9 cellular contexts compared by ENCODE assay signal in genomic region chr4:94577136-94577535, GRCh38.
DNase-seq lines count a peak whose midpoint lies in the region; ATAC-seq and TF ChIP-seq lines count a peak whose summit lies in the region.
"Had no signal": no experiment of that assay in that cellular context is flagged by ENCODE, and none has a peak within 500 bp of the region (broad histone marks: within the 10 kb centered on the region; RNA-seq: fewer than 3 reads in every experiment).

No MANE protein-coding gene starts in this region.

- no peak overlapping the region for H4K91ac ChIP-seq in IMR-90 (ENCODE audit: insufficient read depth, low read depth, low read length)

- dilution Hi-C loops in IMR-90 (cut with HindIII; ENCODE audit: low sequenced_read_pairs, unreplicated experiment): no loop called here

- intact Hi-C loops in IMR-90 (cut with micrococcal nuclease): loop anchor here (5.0 kb wide), 2 partner anchors 125 to 170 kb away; partner anchors contain the start of gene PDLIM5
- intact Hi-C loops in left ventricle myocardium inferior (cut with micrococcal nuclease): no loop called here
- intact Hi-C loops in sigmoid colon (cut with DNase I): no loop called here

- H3K4me2 ChIP-seq in IMR-90 (ENCODE audit: low read depth, low read length): 0 out of 2 replicates have a peak overlapping the region, but pooled peaks have one; percentile 14

- no peaks in the 10 kb centered on the region for H3K9me3 ChIP-seq in IMR-90 (ENCODE audit: control insufficient read depth, insufficient read depth, low read length)
- no peaks in the 10 kb centered on the region for H3K9me3 ChIP-seq in left ventricle myocardium inferior (replicated peaks)
- H3K9me3 ChIP-seq in sigmoid colon: no peaks in the 10 kb centered on the region
- H3K9me3 ChIP-seq: gastrocnemius medialis had no signal

- POLR2A ChIA-PET in IMR-90 (lab: Charles Lee; ENCODE audit: unreplicated experiment): no interaction called here

- H3K36me3 ChIP-seq in IMR-90 (ENCODE audit: control insufficient read depth, insufficient read depth, low read length) (peaks cover 4% of the 10 kb centered on the region), left ventricle myocardium inferior (peaks cover 28% of the 10 kb centered on the region), sigmoid colon (peaks cover 0 to 12% (median 2%) of the 10 kb centered on the region in 4 donors)

- no peak overlapping the region for H2AK9ac ChIP-seq in IMR-90 (replicated peaks; ENCODE audit: low read depth, low read length, poor library complexity)

- no TSS peak for BruUV-seq in IMR-90 (replicated peaks; lab: Mats Ljungman, UMichigan)

- H4K20me1 ChIP-seq in IMR-90 (ENCODE audit: insufficient read depth, low read length): no peaks in the 10 kb centered on the region

- TF ChIP-seq EP300 in sigmoid colon (IDR thresholded peaks at IDR 0.05): no peak

- H2BK120ac ChIP-seq in IMR-90 (ENCODE audit: low read depth, low read length): no peak overlapping the region

- no CpG with 5 or more reads among the region's 1 CpG for WGBS in IMR-90 (ENCODE audit: extremely low coverage in 2 of 2, insufficient read length in 1 of 2), 2 experiments
- WGBS in sigmoid colon, 2 donors: 61 to 70% methylated on average over 1 of the region's 1 CpG

- H3K4me1 ChIP-seq in IMR-90 (ENCODE audit: control insufficient read depth, insufficient read depth, low read length): peaks cover 17% of the 10 kb centered on the region
- peaks cover 83% of the 10 kb centered on the region for H3K4me1 ChIP-seq in left ventricle myocardium inferior
- peaks cover 0 to 48% (median 29%) of the 10 kb centered on the region in 4 donors for H3K4me1 ChIP-seq in sigmoid colon

- no peak overlapping the region for H2BK15ac ChIP-seq in IMR-90 (ENCODE audit: low read depth, low read length)

- in situ Hi-C loops in IMR-90 (cut with MboI; ENCODE audit: low sequenced_read_pairs): loop anchor here (25.0 kb wide), 1 partner anchor 765 kb away; no protein-coding TSS in a partner anchor

- H3K27ac ChIP-seq in IMR-90 (ENCODE audit: insufficient read depth, low read length): no peak overlapping the region
- peak overlapping the region; percentile 13 for H3K27ac ChIP-seq in left ventricle myocardium inferior (replicated peaks)
- H3K27ac ChIP-seq in sigmoid colon: peak overlapping the region in 2 of 4 donors; percentile 9 to 51

- H3K23ac ChIP-seq in IMR-90 (ENCODE audit: low read depth, low read length): peak overlapping the region; percentile 16; the same call in 1 of the 2 replicates

- no peak overlapping the region for H3K14ac ChIP-seq in IMR-90 (replicated peaks; ENCODE audit: low read depth, low read length)

- peaks cover 4% of the 10 kb centered on the region; the same call in 1 of the 2 replicates for H3K9me1 ChIP-seq in IMR-90 (ENCODE audit: insufficient read depth, low read length)

- H3K79me1 ChIP-seq in IMR-90 (ENCODE audit: low read depth in 1 of 2, low read length in 2 of 2): peaks cover 22 to 35% of the 10 kb centered on the region in 2 experiments

- H2BK5ac ChIP-seq in IMR-90 (ENCODE audit: low read depth, low read length, poor library complexity, severe bottlenecking): no peak overlapping the region

- TF ChIP-seq RAD21 in IMR-90 (IDR thresholded peaks at IDR 0.05; ENCODE audit: low read length): no peak

- no peak for TF ChIP-seq CTCF in IMR-90 (conservative IDR thresholded peaks at IDR 0.05; ENCODE audit: low read depth, low read length)
- no peak for TF ChIP-seq CTCF in left ventricle myocardium inferior (IDR thresholded peaks at IDR 0.05; ENCODE audit: borderline replicate concordance)
- TF ChIP-seq CTCF in sigmoid colon (IDR thresholded peaks at IDR 0.05): no peak

- H3K18ac ChIP-seq in IMR-90 (ENCODE audit: low read depth, low read length): no peak overlapping the region

- H2AFZ ChIP-seq in IMR-90 (replicated peaks; ENCODE audit: low read length, poor library complexity): no peak overlapping the region

- no peak overlapping the region for H3K9ac ChIP-seq in IMR-90 (ENCODE audit: low read depth, low read length)

- H3K27me3 ChIP-seq in IMR-90 (ENCODE audit: control insufficient read depth, insufficient read depth, low read length): no peaks in the 10 kb centered on the region
- H3K27me3 ChIP-seq in left ventricle myocardium inferior (ENCODE audit: low read depth): no peaks in the 10 kb centered on the region
- no peaks in the 10 kb centered on the region for H3K27me3 ChIP-seq in sigmoid colon
- H3K27me3 ChIP-seq: gastrocnemius medialis had no signal

- no peak overlapping the region for H4K5ac ChIP-seq in IMR-90 (ENCODE audit: low read depth, low read length)

- no peak overlapping the region for H3K56ac ChIP-seq in IMR-90 (ENCODE audit: extremely low read depth, insufficient read depth, low read length)

- CTCF ChIA-PET in IMR-90 (lab: Yijun Ruan, JAX): no interaction called here

- ATAC-seq in IMR-90 (ENCODE audit: low read depth) (peak; percentile 57; the same call in 1 of the 2 replicates), SK-N-SH treated with all-trans-retinoic acid at 6 μM for 48 hours (peak; percentile 93)

- H2AK5ac ChIP-seq in IMR-90 (ENCODE audit: low read depth, low read length): no peak overlapping the region

- H2BK20ac ChIP-seq in IMR-90 (ENCODE audit: low read depth, low read length): no peak overlapping the region

- H4K8ac ChIP-seq in IMR-90 (ENCODE audit: low read depth in 2 of 2, low read length in 2 of 2): no peak overlapping the region

- no peak overlapping the region for H3K4me3 ChIP-seq in IMR-90 (ENCODE audit: insufficient read depth, low read depth, low read length)
- H3K4me3 ChIP-seq in left ventricle myocardium inferior: no peak overlapping the region
- H3K4me3 ChIP-seq in sigmoid colon: no peak overlapping the region
- H3K4me3 ChIP-seq: gastrocnemius medialis had no signal

- DNase-seq in IMR-90 (peak; percentile 67), left ventricle myocardium inferior (peak; percentile 26), sigmoid colon (peak; percentile 71), activated gamma-delta T cell treated with Interleukin-2 at 50 U/mL for 16 hours (no peak), T-helper 9 cell (no peak), COLO829 (ENCODE audit: low spot score) (no peak)
- no peak for DNase-seq in activated CD4-positive, CD25-positive, alpha-beta regulatory T cell (lab: John Stamatoyannopoulos, UW)
- DNase-seq: gastrocnemius medialis had no signal

- no peak for TF ChIP-seq POLR2A in IMR-90 (IDR thresholded peaks at IDR 0.05; ENCODE audit: low read depth, low read length)
- TF ChIP-seq POLR2A in sigmoid colon (IDR thresholded peaks at IDR 0.05): no peak

- H3K4ac ChIP-seq in IMR-90 (ENCODE audit: low read depth, low read length): no peak overlapping the region

TF ChIP-seq in IMR-90, 13 proteins besides CTCF, POLR2A, EP300 and RAD21:
- no peak for TF ChIP-seq NFE2L2 (IDR thresholded peaks at IDR 0.05; ENCODE audit: low read depth, low read length)

TF ChIP-seq in SK-N-SH treated with all-trans-retinoic acid at 6 μM for 48 hours, 23 proteins besides CTCF, POLR2A, EP300 and RAD21:
- no peak for TF ChIP-seq ESRRG (CRISPR knock-in tag; IDR thresholded peaks at IDR 0.05)
- no peak for TF ChIP-seq CREB5 (CRISPR knock-in tag; IDR thresholded peaks at IDR 0.05; ENCODE audit: low read depth)
- TF ChIP-seq CSDC2 (CRISPR knock-in tag; IDR thresholded peaks at IDR 0.05): 0 out of 2 replicates have a peak, but pooled peaks have one; percentile 18
- no peak for TF ChIP-seq TCF4 (CRISPR knock-in tag; IDR thresholded peaks at IDR 0.05; ENCODE audit: borderline replicate concordance)
- TF ChIP-seq ZNF565 (CRISPR knock-in tag; conservative IDR thresholded peaks at IDR 0.05; ENCODE audit: low read depth): no peak
- TF ChIP-seq ARNTL (CRISPR knock-in tag; IDR thresholded peaks at IDR 0.05; ENCODE audit: borderline replicate concordance, low read depth): no peak
- no peak for TF ChIP-seq POU6F1 (CRISPR knock-in tag; IDR thresholded peaks at IDR 0.05; ENCODE audit: borderline replicate concordance, low read depth)
- TF ChIP-seq ISL1 (CRISPR knock-in tag; IDR thresholded peaks at IDR 0.05): peak; percentile 89
- no peak for TF ChIP-seq BACH2 (CRISPR knock-in tag; IDR thresholded peaks at IDR 0.05; ENCODE audit: borderline replicate concordance)
- no peak for TF ChIP-seq GLIS3 (CRISPR knock-in tag; IDR thresholded peaks at IDR 0.05)
- no peak for TF ChIP-seq ZNF8 (CRISPR knock-in tag; IDR thresholded peaks at IDR 0.05)
- no peak for TF ChIP-seq TOX (CRISPR knock-in tag; IDR thresholded peaks at IDR 0.05; ENCODE audit: borderline replicate concordance)
TF ChIP-seq in SK-N-SH treated with all-trans-retinoic acid at 6 μM for 48 hours: peak in this region for 2.

Comparison
In these comparisons a context has a peak if more than half of its experiments do, and no peak if none do; other contexts are left out.
1. DNase-seq: peak in IMR-90 (single experiment), left ventricle myocardium inferior (single experiment) and sigmoid colon (single experiment); none in activated CD4-positive, CD25-positive, alpha-beta regulatory T cell (0 of 4), activated gamma-delta T cell treated with Interleukin-2 at 50 U/mL for 16 hours (single experiment), T-helper 9 cell (single experiment) and COLO829 (single experiment).